19 cellular contexts compared by ENCODE assay signal in the genomic region with DNA sequence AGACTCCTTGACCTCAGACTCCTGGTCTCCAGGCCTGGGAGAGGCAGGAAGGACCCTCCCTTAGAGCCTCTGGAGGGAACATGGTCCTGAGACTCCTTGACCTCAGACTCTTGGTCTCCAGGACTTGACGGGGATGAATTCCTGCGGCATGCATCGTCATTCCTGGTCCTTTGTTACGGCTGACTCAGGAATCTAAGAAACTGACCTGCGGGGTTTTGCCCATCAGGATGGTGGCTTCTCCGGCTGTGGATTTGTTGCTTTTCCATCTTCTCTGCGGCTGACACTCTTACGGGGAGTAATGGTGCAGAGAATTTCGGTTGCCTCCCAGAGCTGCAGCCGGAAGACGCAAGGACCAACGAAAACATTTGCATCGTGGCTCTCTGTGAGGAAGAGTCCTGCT. TPM values are rescaled to one million over a fixed set of nuclear protein-coding genes. Genes with fewer than 3 reads are reported as not detected.
DNase-seq lines count a peak whose midpoint lies in the region; ATAC-seq, FAIRE-seq and TF ChIP-seq lines count a peak whose summit lies in the region.
"Had no signal": no experiment of that assay in that cellular context is flagged by ENCODE, and none has a peak within 500 bp of the region (broad histone marks: within the 10 kb centered on the region; RNA-seq: fewer than 3 reads in every experiment).

No MANE protein-coding gene starts in this region.

- FAIRE-seq in A549 (lab: Jason Lieb, UNC) (no peak), frontal cortex (lab: Jason Lieb, UNC) (no peak)
- FAIRE-seq: GM12878, GM18507 had no signal

- H3K4me3 ChIP-seq in A549: no peak overlapping the region
- H3K4me3 ChIP-seq in HUES48 (ENCODE audit: low read depth, low read length): no peak overlapping the region
- no peak overlapping the region for H3K4me3 ChIP-seq in parathyroid adenoma (ENCODE audit: low read depth, low read length)
- H3K4me3 ChIP-seq: GM12878 had no signal

- POLR2A ChIA-PET in A549 (lab: Yijun Ruan, JAX): no interaction called here

- ATAC-seq in A549 (peak; percentile 30 to 79; a peak in 3 of 6 replicates), left colon (no peak)
- ATAC-seq: GM12878, PC-3 had no signal

- H3K4me1 ChIP-seq in A549: peaks cover 8% of the 10 kb centered on the region; the same call in 2 of the 3 replicates
- peaks cover 10% of the 10 kb centered on the region for H3K4me1 ChIP-seq in HUES48 (ENCODE audit: control insufficient read depth, insufficient read depth, low read length)
- no peaks in the 10 kb centered on the region for H3K4me1 ChIP-seq in parathyroid adenoma

- H3K27ac ChIP-seq in A549 (no peak overlapping the region; a peak in 1 of 6 replicates), HUES48 (ENCODE audit: low read depth, low read length) (peak overlapping the region; percentile 5), parathyroid adenoma (peak overlapping the region; percentile 24)
- H3K27ac ChIP-seq: C4-2B had no signal

- TF ChIP-seq POLR2A in A549 (IDR thresholded peaks at IDR 0.05; ENCODE audit: low read length): no peak

- H3K79me2 ChIP-seq in parathyroid adenoma: no peaks in the 10 kb centered on the region

- H3K9me3 ChIP-seq in A549 (peaks cover 6% of the 10 kb centered on the region; the same call in 1 of the 3 replicates), HUES48 (ENCODE audit: control insufficient read depth, insufficient read depth, low read length) (no peaks in the 10 kb centered on the region), parathyroid adenoma (ENCODE audit: control insufficient read depth, low read length) (no peaks in the 10 kb centered on the region)

- H2AFZ ChIP-seq in parathyroid adenoma: no peak overlapping the region

- TF ChIP-seq EP300 in A549 (IDR thresholded peaks at IDR 0.05): no peak

- no peak overlapping the region for H3K9ac ChIP-seq in HUES48 (ENCODE audit: low read depth, low read length)
- H3K9ac ChIP-seq in parathyroid adenoma: no peak overlapping the region

- intact Hi-C loops in left colon (cut with DNase I, micrococcal nuclease): no loop called here

- TF ChIP-seq CTCF in A549 (IDR thresholded peaks at IDR 0.05) (no peak), parathyroid adenoma (IDR thresholded peaks at IDR 0.05) (no peak)

- DNase-seq in A549 (ENCODE audit: low read depth in 1 of 2, low spot score in 1 of 2) (peak in 1 of 2 experiments; percentile 32), dermis blood vessel endothelial cell (peak; percentile 9), NCI-H82 treated with DMSO at 0.1 percent for 48 hours (lab: John Stamatoyannopoulos, UW; ENCODE audit: unreplicated experiment) (no peak), mucosa of gallbladder (ENCODE audit: low spot score) (no peak), frontal cortex (ENCODE audit: low spot score in 2 of 2) (no peak), left colon (no peak)
- DNase-seq: 8988T, KBM-7, NCI-H1092 treated with DMSO at 0.1 percent for 48 hours, NCI-H1694 treated with DMSO at 0.1 percent for 48 hours, NCI-H69, PC-3 had no signal

- 31% methylated on average over 13 of the region's 13 CpGs for WGBS in A549 (ENCODE audit: missing lambda C conversion rate)

- TF ChIP-seq RAD21 in A549 (conservative IDR thresholded peaks at IDR 0.05 in 1 of 2, IDR thresholded peaks at IDR 0.05 in 1 of 2): no peak

- CTCF ChIA-PET in A549 (lab: Yijun Ruan, JAX): no interaction called here

- H3K4me2 ChIP-seq in A549 (peak overlapping the region; percentile 59), parathyroid adenoma (ENCODE audit: low read length) (no peak overlapping the region)

- H3K36me3 ChIP-seq in HUES48 (ENCODE audit: control insufficient read depth, insufficient read depth, low read length) (no peaks in the 10 kb centered on the region), parathyroid adenoma (ENCODE audit: control insufficient read depth, insufficient read depth, low read length) (no peaks in the 10 kb centered on the region)

- no peaks in the 10 kb centered on the region for H3K27me3 ChIP-seq in HUES48 (ENCODE audit: control insufficient read depth, insufficient read depth, low read length)
- H3K27me3 ChIP-seq in parathyroid adenoma (ENCODE audit: control insufficient read depth, insufficient read depth, low read length): no peaks in the 10 kb centered on the region

TF ChIP-seq in A549, 52 proteins besides CTCF, POLR2A, EP300 and RAD21:
- no peak for TF ChIP-seq NPAS2 (CRISPR knock-in tag; IDR thresholded peaks at IDR 0.05; ENCODE audit: borderline replicate concordance)
- no peak for TF ChIP-seq ZC3H11A (IDR thresholded peaks at IDR 0.05)
- TF ChIP-seq CHD2 (IDR thresholded peaks at IDR 0.05; ENCODE audit: low read length, partially characterized antibody): no peak
- no peak for TF ChIP-seq NFE2L2 (conservative IDR thresholded peaks at IDR 0.05; ENCODE audit: low read length)
- TF ChIP-seq CBX2 (IDR thresholded peaks at IDR 0.05; ENCODE audit: borderline replicate concordance, low read depth): no peak
- no peak for TF ChIP-seq HOXB13 (CRISPR knock-in tag; IDR thresholded peaks at IDR 0.05; ENCODE audit: low read depth)
- no peak for TF ChIP-seq HES2 (IDR thresholded peaks at IDR 0.05)
- no peak for TF ChIP-seq SREBF2 (IDR thresholded peaks at IDR 0.05)

RNA-seq across cellular contexts. Expression of gene SHOX, which starts 36.2 kb away (rescaled TPM):
- polyA plus RNA-seq in A549 (2011; rRNA removed) (not detected in 2 replicates), A549 (2017; fragmentation: RNase III; extraction: RNeasy Plus Mini Kit Qiagen cat#74134 plus additional on column Dnase treatment) (not detected in 3 replicates)
- polyA plus RNA-seq in A549 (2012; cell fraction: cytosol; rRNA removed): not detected in 2 replicates
- 0.04 TPM in 1 of 2 replicates, not detected in the other for polyA plus RNA-seq in A549 (2012; cell fraction: nucleus; rRNA removed)
- not detected in 2 replicates for polyA minus RNA-seq in A549 (2011; rRNA and poly(A)+ RNA removed)
- total RNA-seq in dermis blood vessel endothelial cell (not detected in 2 replicates), mucosa of gallbladder (not detected), frontal cortex (not detected), left colon (under 1 TPM; 0.06 to 0.36 TPM)
- total RNA-seq: G401, GM12878, PC-3, SK-MEL-5 had no signal

Comparison
In these comparisons a context has a peak if more than half of its experiments do, and no peak if none do; other contexts are left out.
1. H3K27ac ChIP-seq: peak in HUES48 (single experiment) and parathyroid adenoma (single experiment); none in A549 (0 of 2).